In genomic region chr1:35810096-35810860, GRCh38 we compare ENCODE assay signal across 9 cellular contexts. TPM values are rescaled to one million over a fixed set of nuclear protein-coding genes. Genes with fewer than 3 reads are reported as not detected.
A peak's percentile ranks its signal among the peaks of the same experiment; 100 is the strongest.
DNase-seq lines count a peak whose midpoint lies in the region; ATAC-seq, FAIRE-seq and TF ChIP-seq lines count a peak whose summit lies in the region.
"Had no signal": no experiment of that assay in that cellular context is flagged by ENCODE, and none has a peak within 500 bp of the region (broad histone marks: within the 10 kb centered on the region; RNA-seq: fewer than 3 reads in every experiment).

No MANE protein-coding gene starts in this region.

- TF ChIP-seq EP300 in K562 (IDR thresholded peaks at IDR 0.05; ENCODE audit: low read length) = no peak

- TF ChIP-seq CTCF in 22Rv1 (IDR thresholded peaks at IDR 0.05) (no peak), K562 (IDR thresholded peaks at IDR 0.05 in 2 of 3, conservative IDR thresholded peaks at IDR 0.05 in 1 of 3; ENCODE audit: insufficient read depth in 2 of 3, low read depth in 1 of 3, low read length in 3 of 3) (no peak)

- H3K4me2 ChIP-seq in K562 (ENCODE audit: insufficient read depth, low read length) (no peak overlapping the region), mesendoderm (ENCODE audit: low read length) (no peak overlapping the region)

- CTCF ChIA-PET in K562 (lab: Yijun Ruan, JAX; ENCODE audit: low intra/inter-chr PET ratio) = no interaction called here

- no peak overlapping the region for H3K18ac ChIP-seq in mesendoderm (ENCODE audit: low read length)

- H3K4me1 ChIP-seq in K562 (replicated peaks in 1 of 2; ENCODE audit: control insufficient read depth in 2 of 2, insufficient read depth in 2 of 2, low read length in 2 of 2) = peaks cover 24 to 26% of the 10 kb centered on the region in 2 experiments
- no peaks in the 10 kb centered on the region for H3K4me1 ChIP-seq in mesendoderm (ENCODE audit: control insufficient read depth, low read depth, low read length)

- BruUV-seq in K562 (replicated peaks; lab: Mats Ljungman, UMichigan) = no TSS peak

- peak; percentile 50 for FAIRE-seq in H54 (lab: Jason Lieb, UNC)
- FAIRE-seq in K562 (lab: Jason Lieb, UNC) = no peak

- TF ChIP-seq RAD21 in K562 (CRISPR knock-in tag; conservative IDR thresholded peaks at IDR 0.05 in 1 of 2, IDR thresholded peaks at IDR 0.05 in 1 of 2) = no peak

- H2BK5ac ChIP-seq in mesendoderm (ENCODE audit: low read length) = no peak overlapping the region

- DNase-seq in H54 (ENCODE audit: insufficient read length, low spot score) = no peak
- no peak for DNase-seq in K562 (ENCODE audit: extremely low read depth in 1 of 4, low spot score in 3 of 4)
- DNase-seq in mesendoderm = peak; percentile 25
- no peak for DNase-seq in HuH-7 (ENCODE audit: low spot score)
- DNase-seq in NCI-H2196 treated with DMSO at 0.1 percent for 48 hours (lab: John Stamatoyannopoulos, UW; ENCODE audit: unreplicated experiment) = no peak
- no peak for DNase-seq in NCI-H2029 treated with DMSO at 0.1 percent for 48 hours (lab: John Stamatoyannopoulos, UW)
- DNase-seq: effector CD8-positive, alpha-beta T cell had no signal

- H3K9me3 ChIP-seq in K562 (replicated peaks; ENCODE audit: control insufficient read depth, insufficient read depth, low read depth, low read length) = no peaks in the 10 kb centered on the region

- H3K36me3 ChIP-seq in K562 (ENCODE audit: control insufficient read depth, insufficient read depth, low read length) (no peaks in the 10 kb centered on the region), mesendoderm (ENCODE audit: control insufficient read depth, insufficient read depth, low read length) (no peaks in the 10 kb centered on the region)

- TF ChIP-seq POLR2A in H54 (IDR thresholded peaks at IDR 0.05; ENCODE audit: low read depth, low read length) (no peak), K562 (conservative IDR thresholded peaks at IDR 0.05) (no peak)

- ATAC-seq in K562 = no peak
- ATAC-seq in HG02623 (IDR thresholded peaks at IDR 0.05; ENCODE audit: unreplicated experiment) = no peak

- WGBS in K562 (ENCODE audit: insufficient coverage, low coverage, missing lambda C conversion rate) = 69% methylated on average over 2 of the region's 2 CpGs
- no CpG with 5 or more reads among the region's 2 CpGs for WGBS in mesendoderm (ENCODE audit: extremely low coverage, insufficient coverage, low lambda C conversion rate)

- H3K4ac ChIP-seq in mesendoderm (ENCODE audit: low read depth, low read length) = no peak overlapping the region

- no peak overlapping the region for H3K23ac ChIP-seq in mesendoderm (ENCODE audit: low read length)

- H3K79me2 ChIP-seq in K562 (ENCODE audit: control insufficient read depth, insufficient read depth, low read length) = peaks cover 9% of the 10 kb centered on the region; the same call in 2 of the 3 replicates
- H3K79me2 ChIP-seq in mesendoderm (ENCODE audit: control insufficient read depth, insufficient read depth, low read length) = no peaks in the 10 kb centered on the region

- H3K4me3 ChIP-seq in K562 (no peak overlapping the region), mesendoderm (ENCODE audit: low read length) (no peak overlapping the region)

- H4K8ac ChIP-seq in mesendoderm (ENCODE audit: low read depth, low read length) = no peak overlapping the region

- H2BK15ac ChIP-seq in mesendoderm (replicated peaks; ENCODE audit: low read depth) = no peak overlapping the region

- peak overlapping the region; percentile 96 for H3K27ac ChIP-seq in 22Rv1
- no peak overlapping the region for H3K27ac ChIP-seq in K562 (ENCODE audit: extremely low read depth, low read depth, low read length)
- no peak overlapping the region for H3K27ac ChIP-seq in mesendoderm (ENCODE audit: low read depth, low read length)

- H3K56ac ChIP-seq in mesendoderm (ENCODE audit: low read length) = no peak overlapping the region

- H2AK5ac ChIP-seq in mesendoderm (ENCODE audit: low read length) = no peak overlapping the region

- H2AFZ ChIP-seq in K562 (ENCODE audit: low read depth, low read length) = no peak overlapping the region

- no peaks in the 10 kb centered on the region for H3K9me1 ChIP-seq in K562 (ENCODE audit: control insufficient read depth, insufficient read depth, low read length)

- no peak overlapping the region for H4K5ac ChIP-seq in mesendoderm (ENCODE audit: low read length)

- POLR2A ChIA-PET in K562 (lab: Yijun Ruan, JAX) = interaction anchor here (0.7 to 1.6 kb wide), 3 partner anchors 8 to 128 kb away, joined by 3 to 5 read pairs (median 3); no protein-coding TSS in a partner anchor

- intact Hi-C loops in K562 (cut with micrococcal nuclease) = no loop called here

- H3K9ac ChIP-seq in K562 (ENCODE audit: insufficient read depth in 1 of 2, low read depth in 2 of 2, low read length in 2 of 2) (no peak overlapping the region), mesendoderm (ENCODE audit: low read length) (no peak overlapping the region)

- H4K20me1 ChIP-seq in K562 (replicated peaks; ENCODE audit: control insufficient read depth, insufficient read depth, low read length) = no peaks in the 10 kb centered on the region

- peaks cover 2% of the 10 kb centered on the region for H3K79me1 ChIP-seq in mesendoderm (ENCODE audit: low read length)

- H2BK120ac ChIP-seq in mesendoderm (ENCODE audit: low read depth, low read length) = no peak overlapping the region

- in situ Hi-C loops in K562 (cut with MboI) = no loop called here

- H3K27me3 ChIP-seq in K562 (ENCODE audit: control insufficient read depth in 2 of 2, insufficient read depth in 2 of 2, low read length in 2 of 2) (no peaks in the 10 kb centered on the region), mesendoderm (ENCODE audit: insufficient read depth, low read length, poor library complexity) (no peaks in the 10 kb centered on the region)

TF ChIP-seq in K562, 482 proteins besides CTCF, POLR2A, EP300 and RAD21 (continues in another document):
- TF ChIP-seq DEAF1 (CRISPR knock-in tag; IDR thresholded peaks at IDR 0.05) (peak; percentile 31; the same call in 1 of the 2 replicates), TEAD1 (CRISPR knock-in tag; IDR thresholded peaks at IDR 0.05) (peak in 1 of 2 experiments; percentile 48; a peak in 1 of 4 replicates), SPI1 (IDR thresholded peaks at IDR 0.05; ENCODE audit: borderline replicate concordance, low read depth, low read length) (no peak), FOXJ3 (CRISPR knock-in tag; IDR thresholded peaks at IDR 0.05) (no peak)

RNA-seq across cellular contexts. Expression of gene AGO4, which starts 2.5 kb away (rescaled TPM):
- total RNA-seq in K562 (2011; cell fraction: chromatin; rRNA removed; ENCODE audit: low replicate concordance) = 17.2 and 26.4 TPM in 2 replicates
- total RNA-seq in K562 (2011; cell fraction: nucleolus; rRNA removed) = 9.3 and 16.1 TPM in 2 replicates
- total RNA-seq in K562 (2011; cell fraction: nucleoplasm; rRNA removed) = 18.0 and 22.6 TPM in 2 replicates
- total RNA-seq in K562 (2014; rRNA removed) (4.5 and 6.8 TPM in 2 replicates), K562 (2014; rRNA removed; fragmentation: Illumina TruSeq; extraction: Trizol) (10.5 and 10.7 TPM in 2 replicates), K562 (2015; rRNA removed; fragmentation: Illumina TruSeq; extraction: Trizol) (6.1 and 6.4 TPM in 2 replicates), K562 (2021) (6.8 and 8.5 TPM in 2 replicates)
- polyA plus RNA-seq in K562 (2011; rRNA removed) (9.3 and 11.6 TPM in 2 replicates), K562 (2014; fragmentation: Illumina TruSeq; extraction: Trizol) (8.8 and 13.4 TPM in 2 replicates), K562 (2014; fragmentation: Nextera tagmentation; extraction: Ambion mirVana) (1 to 10 TPM; 1.3 to 2.2 TPM), K562 (2014; rRNA removed) (6.5 and 8.1 TPM in 2 replicates)
- polyA plus RNA-seq in K562 (2011; cell fraction: cytosol; rRNA removed) = 10.7 and 11.3 TPM in 2 replicates
- 11.4 and 15.4 TPM in 2 replicates for polyA plus RNA-seq in K562 (2011; cell fraction: nucleus; rRNA removed)
- 7.3 and 10.0 TPM in 2 replicates for polyA plus RNA-seq in K562 (2012)
- 23.0 and 24.1 TPM in 2 replicates for polyA minus RNA-seq in K562 (2011; rRNA and poly(A)+ RNA removed)
- 9.9 and 11.2 TPM in 2 replicates for polyA minus RNA-seq in K562 (2011; cell fraction: cytosol; rRNA and poly(A)+ RNA removed)
- 8.2 and 8.6 TPM in 2 replicates for polyA minus RNA-seq in K562 (2011; cell fraction: nucleus; rRNA and poly(A)+ RNA removed)
- polyA plus RNA-seq in mesendoderm (2013, experiment 1 of 2) = 4.7 TPM
- polyA plus RNA-seq in mesendoderm (2013, experiment 2 of 2) = 4.9 TPM

RNA-seq across cellular contexts. Expression of gene CLSPN, which starts 40.5 kb away (rescaled TPM):
- total RNA-seq in K562 (2011; cell fraction: chromatin; rRNA removed; ENCODE audit: low replicate concordance) = 48.4 and 127 TPM in 2 replicates
- total RNA-seq in K562 (2011; cell fraction: nucleolus; rRNA removed) = 20.8 and 25.1 TPM in 2 replicates
- 45.5 and 47.3 TPM in 2 replicates for total RNA-seq in K562 (2011; cell fraction: nucleoplasm; rRNA removed)
- 42.7 and 48.9 TPM in 2 replicates for total RNA-seq in K562 (2014; rRNA removed)
- total RNA-seq in K562 (2014; rRNA removed; fragmentation: Illumina TruSeq; extraction: Trizol) = 81.8 and 86.4 TPM in 2 replicates
- total RNA-seq in K562 (2015; rRNA removed; fragmentation: Illumina TruSeq; extraction: Trizol) = 88.4 and 98.5 TPM in 2 replicates
- 61.1 and 63.9 TPM in 2 replicates for total RNA-seq in K562 (2021)
- 30.4 and 41.0 TPM in 2 replicates for polyA plus RNA-seq in K562 (2011; rRNA removed)
- 14.4 and 16.8 TPM in 2 replicates for polyA plus RNA-seq in K562 (2011; cell fraction: cytosol; rRNA removed)
- polyA plus RNA-seq in K562 (2011; cell fraction: nucleus; rRNA removed) = 20.0 and 20.5 TPM in 2 replicates
- 20.0 and 30.4 TPM in 2 replicates for polyA plus RNA-seq in K562 (2012)
- 60.2 and 65.7 TPM in 2 replicates for polyA plus RNA-seq in K562 (2014; fragmentation: Illumina TruSeq; extraction: Trizol)
- polyA plus RNA-seq in K562 (2014; fragmentation: Nextera tagmentation; extraction: Ambion mirVana) = 10 to 100 TPM; 23.1 to 27.0 TPM
- 49.2 and 49.6 TPM in 2 replicates for polyA plus RNA-seq in K562 (2014; rRNA removed)
- polyA minus RNA-seq in K562 (2011; rRNA and poly(A)+ RNA removed) = 67.7 and 74.3 TPM in 2 replicates
- 24.0 and 40.7 TPM in 2 replicates for polyA minus RNA-seq in K562 (2011; cell fraction: cytosol; rRNA and poly(A)+ RNA removed)
- 11.0 and 22.7 TPM in 2 replicates for polyA minus RNA-seq in K562 (2011; cell fraction: nucleus; rRNA and poly(A)+ RNA removed)
- 34.1 TPM for polyA plus RNA-seq in mesendoderm (2013, experiment 1 of 2)
- polyA plus RNA-seq in mesendoderm (2013, experiment 2 of 2) = 33.7 TPM
